1 cellular context compared by ENCODE assay signal in genomic region chrX:11427082-11428033, GRCh38.
TF ChIP-seq lines count a peak whose summit lies in the region.

No MANE protein-coding gene starts in this region.

TF ChIP-seq in K562, 482 proteins besides CTCF, POLR2A, EP300 and RAD21 (continued from another document and continues in another):
- TF ChIP-seq ZMIZ1 (IDR thresholded peaks at IDR 0.05; ENCODE audit: low read depth in 2 of 2, low read length in 2 of 2), result peak in 1 of 2 experiments; percentile 35; a peak in 1 of 4 replicates
- TF ChIP-seq GTF2F1 (IDR thresholded peaks at IDR 0.05; ENCODE audit: low read depth, low read length), result no peak
- no peak for TF ChIP-seq ZNF212 (CRISPR knock-in tag; IDR thresholded peaks at IDR 0.05)
- 0 out of 2 replicates have a peak, but pooled peaks have one; percentile 10 for TF ChIP-seq MYNN (IDR thresholded peaks at IDR 0.05)
- no peak for TF ChIP-seq MYNN (CRISPR knock-in tag; IDR thresholded peaks at IDR 0.05)
- TF ChIP-seq ZEB2 (IDR thresholded peaks at IDR 0.05), result peak; percentile 24; the same call in 1 of the 2 replicates
- peak; percentile 87 for TF ChIP-seq HNRNPL (IDR thresholded peaks at IDR 0.05; ENCODE audit: low read depth, low read length)
- TF ChIP-seq ZBTB7A (IDR thresholded peaks at IDR 0.05; ENCODE audit: borderline replicate concordance, control insufficient read depth, low read depth, low read length), result peak; percentile 87; the same call in 1 of the 2 replicates
- peak; percentile 41; the same call in 1 of the 2 replicates for TF ChIP-seq ZBTB2 (IDR thresholded peaks at IDR 0.05)
- peak; percentile 29 for TF ChIP-seq CCNT2 (IDR thresholded peaks at IDR 0.05; ENCODE audit: borderline replicate concordance, extremely low read depth, insufficient read length, low read depth, low read length)
- TF ChIP-seq FOSL1 (tag; conservative IDR thresholded peaks at IDR 0.05), result peak; percentile 21; the same call in 1 of the 2 replicates
- no peak for TF ChIP-seq TEAD4 (IDR thresholded peaks at IDR 0.05; ENCODE audit: low read length)
- TF ChIP-seq TEAD4 (CRISPR knock-in tag; IDR thresholded peaks at IDR 0.05; ENCODE audit: borderline replicate concordance), result no peak
- TF ChIP-seq ZFPM2 (CRISPR knock-in tag; IDR thresholded peaks at IDR 0.05), result no peak
- TF ChIP-seq ZBTB1 (CRISPR knock-in tag; IDR thresholded peaks at IDR 0.05; ENCODE audit: borderline replicate concordance, low read depth), result peak; percentile 70; the same call in 1 of the 2 replicates
- TF ChIP-seq CTCFL (IDR thresholded peaks at IDR 0.05; ENCODE audit: borderline replicate concordance, insufficient read depth, low read depth, low read length, poor library complexity, severe bottlenecking), result peak; percentile 80
- TF ChIP-seq MTA1 (IDR thresholded peaks at IDR 0.05; ENCODE audit: borderline replicate concordance), result no peak
- no peak for TF ChIP-seq RFX5 (IDR thresholded peaks at IDR 0.05; ENCODE audit: low read depth, low read length)
- TF ChIP-seq ZNF592 (IDR thresholded peaks at IDR 0.05), result peak; percentile 71
- TF ChIP-seq ZNF586 (CRISPR knock-in tag; conservative IDR thresholded peaks at IDR 0.05), result no peak
- TF ChIP-seq ETV5 (CRISPR knock-in tag; IDR thresholded peaks at IDR 0.05; ENCODE audit: low read depth), result 0 out of 2 replicates have a peak, but pooled peaks have one; percentile 33
- TF ChIP-seq PHF8 (IDR thresholded peaks at IDR 0.05; ENCODE audit: borderline replicate concordance, low read length), result peak; percentile 54; the same call in 1 of the 2 replicates
- TF ChIP-seq ZNF12 (CRISPR knock-in tag; IDR thresholded peaks at IDR 0.05), result no peak; the same call in 1 of the 2 replicates
- peak; percentile 95 for TF ChIP-seq TFAP4 (CRISPR knock-in tag; IDR thresholded peaks at IDR 0.05; ENCODE audit: borderline replicate concordance)
- peak; percentile 14; the same call in 1 of the 2 replicates for TF ChIP-seq USF1 (CRISPR knock-in tag; IDR thresholded peaks at IDR 0.05)
- no peak for TF ChIP-seq ZNF253 (CRISPR knock-in tag; conservative IDR thresholded peaks at IDR 0.05)
- no peak for TF ChIP-seq XRCC3 (IDR thresholded peaks at IDR 0.05)
- TF ChIP-seq HCFC1 (IDR thresholded peaks at IDR 0.05; ENCODE audit: low read depth, low read length), result peak; percentile 9; the same call in 1 of the 2 replicates
- 0 out of 2 replicates have a peak, but pooled peaks have one; percentile 24 for TF ChIP-seq ELF2 (CRISPR knock-in tag; IDR thresholded peaks at IDR 0.05)
- TF ChIP-seq U2AF2 (optimal IDR thresholded peaks at IDR 0.05; ENCODE audit: low read depth, low read length), result no peak
- peak; percentile 50; the same call in 1 of the 2 replicates for TF ChIP-seq ZNF740 (CRISPR knock-in tag; IDR thresholded peaks at IDR 0.05)
- no peak for TF ChIP-seq ZNF740 (tag; IDR thresholded peaks at IDR 0.05)
- no peak; the same call in 1 of the 2 replicates for TF ChIP-seq NR2C2 (CRISPR knock-in tag; IDR thresholded peaks at IDR 0.05)
- TF ChIP-seq NR2C2 (tag; IDR thresholded peaks at IDR 0.05), result peak; percentile 27; the same call in 1 of the 2 replicates
- TF ChIP-seq HLTF (IDR thresholded peaks at IDR 0.05), result 0 out of 2 replicates have a peak, but pooled peaks have one; percentile 19
- no peak for TF ChIP-seq NR4A1 (CRISPR knock-in tag; IDR thresholded peaks at IDR 0.05)
- peak; percentile 50; the same call in 1 of the 2 replicates for TF ChIP-seq NR4A1 (tag; IDR thresholded peaks at IDR 0.05)
- peak; percentile 62 for TF ChIP-seq MEIS2 (IDR thresholded peaks at IDR 0.05; ENCODE audit: partially characterized antibody)
- TF ChIP-seq FOXA1 (IDR thresholded peaks at IDR 0.05; ENCODE audit: borderline replicate concordance), result no peak
- TF ChIP-seq ESRRA (IDR thresholded peaks at IDR 0.05; ENCODE audit: borderline replicate concordance, low read depth), result peak; percentile 24; the same call in 1 of the 2 replicates
- no peak for TF ChIP-seq DNMT1 (IDR thresholded peaks at IDR 0.05)
- TF ChIP-seq CBX5 (IDR thresholded peaks at IDR 0.05; ENCODE audit: borderline replicate concordance, low read depth), result no peak
- peak; percentile 74 for TF ChIP-seq RBBP5 (IDR thresholded peaks at IDR 0.05; ENCODE audit: borderline replicate concordance, insufficient read depth, low read length, poor library complexity, severe bottlenecking)
- TF ChIP-seq CTBP1 (IDR thresholded peaks at IDR 0.05; ENCODE audit: borderline replicate concordance), result peak; percentile 74; the same call in 1 of the 2 replicates
- no peak for TF ChIP-seq ZKSCAN1 (IDR thresholded peaks at IDR 0.05; ENCODE audit: low read depth, low read length)
- TF ChIP-seq FOXO4 (CRISPR knock-in tag; IDR thresholded peaks at IDR 0.05), result no peak
- TF ChIP-seq FOXM1 (IDR thresholded peaks at IDR 0.05; ENCODE audit: low read depth), result no peak
- 0 out of 2 replicates have a peak, but pooled peaks have one; percentile 72 for TF ChIP-seq FOXM1 (CRISPR knock-in tag; IDR thresholded peaks at IDR 0.05; ENCODE audit: low read depth)
- TF ChIP-seq CREB1 (IDR thresholded peaks at IDR 0.05), result peak; percentile 43; the same call in 1 of the 2 replicates
- peak; percentile 85 for TF ChIP-seq CREB1 (CRISPR knock-in tag; IDR thresholded peaks at IDR 0.05)
- TF ChIP-seq POLR2G (IDR thresholded peaks at IDR 0.05; ENCODE audit: low read depth, low read length), result peak; percentile 89
- peak; percentile 41; the same call in 1 of the 2 replicates for TF ChIP-seq BRD4 (IDR thresholded peaks at IDR 0.05)
- peak in 1 of 2 experiments; percentile 65; a peak in 1 of 4 replicates for TF ChIP-seq SIN3A (IDR thresholded peaks at IDR 0.05; ENCODE audit: borderline replicate concordance in 2 of 2, control insufficient read depth in 1 of 2, low read depth in 2 of 2, low read length in 2 of 2)
- TF ChIP-seq EP400 (IDR thresholded peaks at IDR 0.05), result peak; percentile 72
- peak; percentile 61 for TF ChIP-seq MAX (CRISPR knock-in tag; IDR thresholded peaks at IDR 0.05)
- TF ChIP-seq ZNF589 (CRISPR knock-in tag; IDR thresholded peaks at IDR 0.05; ENCODE audit: low read depth), result peak; percentile 83; the same call in 1 of the 2 replicates
- 0 out of 2 replicates have a peak, but pooled peaks have one; percentile 16 for TF ChIP-seq ZNF24 (IDR thresholded peaks at IDR 0.05)
